In the genomic region with DNA sequence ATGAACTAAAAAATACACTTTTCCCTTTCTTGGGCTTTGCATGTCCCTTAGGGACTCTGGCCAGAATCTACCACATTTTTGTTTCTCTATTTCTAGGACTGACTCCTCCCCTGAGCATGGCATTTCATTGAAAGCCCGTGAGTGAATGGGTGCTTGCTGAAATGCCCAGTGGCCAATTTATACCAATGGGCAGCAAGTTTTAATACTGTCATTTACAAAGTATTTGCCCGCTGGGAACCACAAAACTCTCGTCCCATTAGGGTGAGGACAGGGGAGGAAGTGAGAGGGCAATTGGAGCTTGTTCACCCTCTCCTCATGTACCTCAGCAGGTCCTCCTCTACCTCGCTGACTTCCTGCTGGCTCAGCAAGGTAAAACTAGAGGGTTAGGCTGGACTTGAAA, we compare ENCODE assay signal across 17 cellular contexts. TPM values are rescaled to one million over a fixed set of nuclear protein-coding genes. Genes with fewer than 3 reads are reported as not detected.
DNase-seq lines count a peak whose midpoint lies in the region; ATAC-seq and TF ChIP-seq lines count a peak whose summit lies in the region.
"Had no signal": no experiment of that assay in that cellular context is flagged by ENCODE, and none has a peak within 500 bp of the region (broad histone marks: within the 10 kb centered on the region; RNA-seq: fewer than 3 reads in every experiment).

No MANE protein-coding gene starts in this region.

- H2AK5ac ChIP-seq in mesenchymal stem cell (ENCODE audit: low read length, severe bottlenecking) = no peak overlapping the region

- POLR2A ChIA-PET in SK-N-SH (lab: Yijun Ruan, JAX) (no interaction called here), WTC11 (lab: Charles Lee) (no interaction called here)

- H4K20me1 ChIP-seq in SK-N-SH (ENCODE audit: insufficient read depth) (no peaks in the 10 kb centered on the region), mammary epithelial cell (ENCODE audit: insufficient read depth, low read length) (no peaks in the 10 kb centered on the region)

- H3K4me3 ChIP-seq in SK-N-SH (ENCODE audit: low read depth in 2 of 2, low read length in 1 of 2) (no peak overlapping the region), mammary epithelial cell (replicated peaks in 1 of 3; ENCODE audit: insufficient read depth in 1 of 3, low read depth in 2 of 3, low read length in 3 of 3) (no peak overlapping the region), mesenchymal stem cell (ENCODE audit: insufficient read depth in 1 of 2, low read depth in 1 of 2, low read length in 2 of 2) (peak overlapping the region in 1 of 2 experiments; percentile 83)

- no peak for TF ChIP-seq RAD21 in SK-N-SH (IDR thresholded peaks at IDR 0.05; ENCODE audit: low read length)

- H3K14ac ChIP-seq in mesenchymal stem cell (ENCODE audit: low read length in 2 of 2) = peak overlapping the region in 1 of 2 experiments; percentile 48

- peaks cover 0 to 14% of the 10 kb centered on the region in 2 experiments; a peak in 1 of 4 replicates for H3K4me1 ChIP-seq in SK-N-SH (ENCODE audit: control insufficient read depth in 1 of 2, insufficient read depth in 2 of 2, low read depth in 1 of 2, low read length in 1 of 2)
- H3K4me1 ChIP-seq in mammary epithelial cell (ENCODE audit: insufficient read depth, low read length) = peaks cover 37% of the 10 kb centered on the region
- peaks cover 5% of the 10 kb centered on the region for H3K4me1 ChIP-seq in mesenchymal stem cell (ENCODE audit: control insufficient read depth, insufficient read depth, low read depth, low read length)

- WGBS in SK-N-SH (ENCODE audit: low lambda C conversion rate) = 48% methylated on average over 4 of the region's 4 CpGs
- whole genome bisulfite sequencing in mammary epithelial cell (ENCODE audit: low coverage, missing lambda C conversion rate) = 91% methylated on average over 4 of the region's 4 CpGs
- 17% methylated on average over 1 of the region's 4 CpGs for WGBS in mesenchymal stem cell

- H3K27ac ChIP-seq in SK-N-SH (ENCODE audit: low read depth in 2 of 2, low read length in 1 of 2) = no peak overlapping the region
- H3K27ac ChIP-seq in mammary epithelial cell (ENCODE audit: insufficient read depth, low read depth, low read length) = no peak overlapping the region
- H3K27ac ChIP-seq in mesenchymal stem cell (ENCODE audit: low read length, poor library complexity, severe bottlenecking) = peak overlapping the region; percentile 88
- H3K27ac ChIP-seq: 22Rv1 had no signal

- H3K36me3 ChIP-seq in SK-N-SH (replicated peaks in 1 of 2; ENCODE audit: control insufficient read depth in 1 of 2, insufficient read depth in 2 of 2, low read length in 1 of 2) (no peaks in the 10 kb centered on the region), mammary epithelial cell (ENCODE audit: insufficient read depth, low read length) (no peaks in the 10 kb centered on the region), mesenchymal stem cell (ENCODE audit: control insufficient read depth in 1 of 2, insufficient read depth in 2 of 2, low read depth in 1 of 2, low read length in 2 of 2) (no peaks in the 10 kb centered on the region)

- H3K4me3 Mint-ChIP-seq in type B pancreatic cell = peak overlapping the region; percentile 32
- H3K4me3 Mint-ChIP-seq in WTC11 = no peak overlapping the region

- no peaks in the 10 kb centered on the region for H3F3A ChIP-seq in SK-N-SH (replicated peaks; ENCODE audit: insufficient read depth)

- H2BK120ac ChIP-seq in mesenchymal stem cell (ENCODE audit: low read depth, low read length) = no peak overlapping the region

- H3K4me1 Mint-ChIP-seq in type B pancreatic cell (ENCODE audit: unreplicated experiment) (peaks cover 19% of the 10 kb centered on the region), WTC11 (peaks cover 50% of the 10 kb centered on the region)

- H2AFZ ChIP-seq in SK-N-SH (ENCODE audit: low read depth) (no peak overlapping the region), mammary epithelial cell (ENCODE audit: low read depth, low read length) (no peak overlapping the region), mesenchymal stem cell (ENCODE audit: low read depth, low read length) (no peak overlapping the region)

- dilution Hi-C loops in mammary epithelial cell (cut with HindIII; ENCODE audit: low sequenced_read_pairs) = no loop called here

- no peaks in the 10 kb centered on the region for H3K36me3 Mint-ChIP-seq in type B pancreatic cell
- H3K36me3 Mint-ChIP-seq in WTC11 = no peaks in the 10 kb centered on the region

- H3K23ac ChIP-seq in mesenchymal stem cell (ENCODE audit: low read length in 2 of 2) = no peak overlapping the region

- peak overlapping the region; percentile 40 to 45 for H3K18ac ChIP-seq in mesenchymal stem cell (ENCODE audit: low read depth in 1 of 2, low read length in 2 of 2)

- H3K9ac ChIP-seq in SK-N-SH (no peak overlapping the region), mammary epithelial cell (ENCODE audit: insufficient read depth, low read length) (no peak overlapping the region), mesenchymal stem cell (ENCODE audit: low read length) (peak overlapping the region; percentile 94)

- peak overlapping the region; percentile 63 for H3K4me2 ChIP-seq in SK-N-SH
- H3K4me2 ChIP-seq in mammary epithelial cell (ENCODE audit: insufficient read depth, low read depth, low read length) = no peak overlapping the region
- peak overlapping the region; percentile 73 for H3K4me2 ChIP-seq in mesenchymal stem cell (ENCODE audit: low read length, poor library complexity, severe bottlenecking)

- no peak overlapping the region for H2BK5ac ChIP-seq in mesenchymal stem cell (ENCODE audit: low read depth, low read length, poor library complexity, severe bottlenecking)

- no peaks in the 10 kb centered on the region for H3K9me3 ChIP-seq in SK-N-SH
- H3K9me3 ChIP-seq in mammary epithelial cell (replicated peaks; ENCODE audit: insufficient read depth, low read length) = no peaks in the 10 kb centered on the region
- H3K9me3 ChIP-seq in mesenchymal stem cell (ENCODE audit: control insufficient read depth, low read length) = no peaks in the 10 kb centered on the region

- no peak for TF ChIP-seq EP300 in SK-N-SH (IDR thresholded peaks at IDR 0.05; ENCODE audit: borderline replicate concordance in 1 of 2, low read depth in 1 of 2, low read length in 1 of 2)

- H3K9me2 ChIP-seq in SK-N-SH = no peaks in the 10 kb centered on the region

- H3K27me3 ChIP-seq in SK-N-SH (ENCODE audit: insufficient read depth) = 0 out of 2 replicates have a peak, but pooled peaks cover 4% of the 10 kb centered on the region
- H3K27me3 ChIP-seq in mammary epithelial cell (ENCODE audit: insufficient read depth, low read length) = no peaks in the 10 kb centered on the region
- peaks cover 0 to 27% of the 10 kb centered on the region in 2 experiments for H3K27me3 ChIP-seq in mesenchymal stem cell (ENCODE audit: control insufficient read depth in 1 of 2, insufficient read depth in 1 of 2, low read length in 2 of 2)

- no peak overlapping the region for H2BK15ac ChIP-seq in mesenchymal stem cell (ENCODE audit: low read depth, poor library complexity, severe bottlenecking)

- DNase-seq in SK-N-SH = no peak
- DNase-seq in mammary epithelial cell = peak; percentile 20
- peak; percentile 49 for DNase-seq in mesenchymal stem cell
- DNase-seq in type B pancreatic cell (ENCODE audit: extremely low spot score, unreplicated experiment) = no peak
- DNase-seq in WTC11 (ENCODE audit: low spot score) = no peak
- no peak for DNase-seq in activated naive CD4-positive, alpha-beta T cell treated with anti-CD3 and anti-CD28 coated beads, Interleukin-2, amount 50 U/mL, for 16 hours
- DNase-seq: activated CD4-positive, alpha-beta T cell treated with anti-CD3 and anti-CD28 coated beads, Interleukin-2, amount 50 U/mL, for 4 hours; activated gamma-delta T cell treated with Interleukin-2 at 50 U/mL for 16 hours; DMS153; GOT3; hippocampal formation; mesendoderm; NCI-H146; NCI-H82 had no signal

- in situ Hi-C loops in mammary epithelial cell (cut with MboI; ENCODE audit: low sequenced_read_pairs in 2 of 2) = no loop called here

- H3K9me3 Mint-ChIP-seq in type B pancreatic cell (peaks cover 4% of the 10 kb centered on the region), WTC11 (no peaks in the 10 kb centered on the region)

- peak overlapping the region; percentile 41 for H3K27ac Mint-ChIP-seq in type B pancreatic cell
- no peak overlapping the region for H3K27ac Mint-ChIP-seq in WTC11

- no TSS peak for BruUV-seq in mammary epithelial cell (replicated peaks; lab: Mats Ljungman, UMichigan)

- peak overlapping the region in 1 of 2 experiments; percentile 52 for H2BK12ac ChIP-seq in mesenchymal stem cell (ENCODE audit: low read length in 2 of 2)

- H3K27me3 Mint-ChIP-seq in type B pancreatic cell = no peaks in the 10 kb centered on the region
- H3K27me3 Mint-ChIP-seq in WTC11 (ENCODE audit: low read depth) = peaks cover 3% of the 10 kb centered on the region

- CTCF ChIA-PET in SK-N-SH (lab: Yijun Ruan, JAX) (interaction anchor here (0.7 to 2.9 kb wide), 3 partner anchors 9 to 124 kb away, joined by 3 to 10 read pairs (median 6); no protein-coding TSS in a partner anchor), mammary epithelial cell (lab: Charles Lee; ENCODE audit: low non-redundant PET) (no interaction called here), WTC11 (lab: Charles Lee) (interaction anchor here (3.8 kb wide), 1 partner anchor 8 kb away, joined by 14 read pairs; a partner anchor contains a TSS)

- H4K8ac ChIP-seq in mesenchymal stem cell (ENCODE audit: low read length) = peak overlapping the region; percentile 82

- H3K4ac ChIP-seq in mesenchymal stem cell (ENCODE audit: low read depth in 1 of 2, low read length in 2 of 2) = no peak overlapping the region

- no peak overlapping the region for H4K91ac ChIP-seq in mesenchymal stem cell (ENCODE audit: low read length)

- intact Hi-C loops in mammary epithelial cell (cut with micrococcal nuclease) = no loop called here

- ATAC-seq in SK-N-SH treated with all-trans-retinoic acid at 6 μM for 48 hours = no peak
- ATAC-seq in WTC11 = no peak
- ATAC-seq in GM19328 (IDR thresholded peaks at IDR 0.05; ENCODE audit: unreplicated experiment) = no peak

- no peak for TF ChIP-seq CTCF in SK-N-SH (IDR thresholded peaks at IDR 0.05)
- TF ChIP-seq CTCF in mammary epithelial cell (conservative IDR thresholded peaks at IDR 0.05 in 1 of 2, IDR thresholded peaks at IDR 0.05 in 1 of 2; ENCODE audit: extremely low read depth in 1 of 2, insufficient read depth in 1 of 2, low read depth in 1 of 2, low read length in 2 of 2) = no peak
- no peak for TF ChIP-seq CTCF in type B pancreatic cell (conservative IDR thresholded peaks at IDR 0.05)
- TF ChIP-seq CTCF in WTC11 (IDR thresholded peaks at IDR 0.05) = no peak

- no peaks in the 10 kb centered on the region for H3K79me1 ChIP-seq in mesenchymal stem cell (replicated peaks; ENCODE audit: low read length, poor library complexity, severe bottlenecking)

- H3K79me2 ChIP-seq in SK-N-SH (ENCODE audit: insufficient read depth) = no peaks in the 10 kb centered on the region
- H3K79me2 ChIP-seq in mammary epithelial cell (ENCODE audit: insufficient read depth, low read length) = no peaks in the 10 kb centered on the region

RNA-seq across cellular contexts. Expression of a gene that starts 1.1 kb away (rescaled TPM):
- polyA plus RNA-seq in SK-N-SH (2012; rRNA removed) (14.5 and 18.7 TPM in 2 replicates), mammary epithelial cell (6.3 TPM)
- polyA plus RNA-seq in SK-N-SH (2012; cell fraction: cytosol; rRNA removed) = 9.0 and 12.5 TPM in 2 replicates
- polyA plus RNA-seq in SK-N-SH (2012; cell fraction: nucleus; rRNA removed) = 24.8 and 28.9 TPM in 2 replicates
- total RNA-seq in mammary epithelial cell (1 to 10 TPM; 1.8 to 4.0 TPM), type B pancreatic cell (ENCODE audit: low replicate concordance) (7.7 and 13.6 TPM in 2 replicates), WTC11 (2021) (0.24 to 0.62 TPM (median 0.34 TPM) in 3 replicates)
- 6.2 TPM for polyA minus RNA-seq in mammary epithelial cell
- 205 TPM for polyA plus RNA-seq in mesenchymal stem cell (2013, experiment 1 of 2)
- polyA plus RNA-seq in mesenchymal stem cell (2013, experiment 2 of 2) = 224 TPM

RNA-seq across cellular contexts. Expression of a gene that starts 8.5 kb away (rescaled TPM):
- polyA plus RNA-seq in SK-N-SH (2012; rRNA removed) = 20.9 and 21.7 TPM in 2 replicates
- polyA plus RNA-seq in SK-N-SH (2012; cell fraction: cytosol; rRNA removed) = 27.2 and 33.7 TPM in 2 replicates
- polyA plus RNA-seq in SK-N-SH (2012; cell fraction: nucleus; rRNA removed) = 9.1 and 13.6 TPM in 2 replicates
- total RNA-seq in mammary epithelial cell = 10 to 100 TPM; 15.6 to 27.3 TPM
- 15.9 TPM for polyA plus RNA-seq in mammary epithelial cell
- 14.9 TPM for polyA minus RNA-seq in mammary epithelial cell
- polyA plus RNA-seq in mesenchymal stem cell (2013, experiment 1 of 2) = 34.3 TPM
- polyA plus RNA-seq in mesenchymal stem cell (2013, experiment 2 of 2) = 37.3 TPM
- 99.3 and 140 TPM in 2 replicates for total RNA-seq in type B pancreatic cell (ENCODE audit: low replicate concordance)
- total RNA-seq in WTC11 (2021) = 47.0 to 50.5 TPM (median 49.8 TPM) in 3 replicates

Comparison
In these comparisons a context has a peak if more than half of its experiments do, and no peak if none do; other contexts are left out.
1. DNase-seq: peak in mammary epithelial cell (single experiment) and mesenchymal stem cell (single experiment); none in SK-N-SH (single experiment), type B pancreatic cell (single experiment), WTC11 (single experiment) and activated naive CD4-positive, alpha-beta T cell treated with anti-CD3 and anti-CD28 coated beads, Interleukin-2, amount 50 U/mL, for 16 hours (single experiment).